Comparison of ENCODE assay signal across 15 cellular contexts in the genomic region with DNA sequence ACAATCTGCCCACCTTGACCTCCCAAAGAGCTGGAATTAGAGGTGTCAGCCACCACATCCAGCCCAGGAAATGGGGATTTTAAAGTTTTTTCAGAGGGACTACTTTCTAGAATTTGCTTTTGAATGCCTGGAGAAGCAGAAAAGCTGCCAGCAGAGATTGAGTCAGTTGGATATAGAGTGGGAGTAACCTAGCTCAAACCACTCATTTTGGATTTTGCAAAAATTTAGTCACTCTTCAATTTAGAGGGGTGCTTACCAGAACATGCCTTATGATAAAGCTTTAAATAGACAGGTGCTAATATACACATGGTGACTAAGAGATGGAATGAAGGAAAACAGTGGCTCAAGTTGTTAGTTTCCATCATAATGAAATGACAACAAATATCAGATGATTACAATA. TPM values are rescaled to one million over a fixed set of nuclear protein-coding genes. Genes with fewer than 3 reads are reported as not detected.
A peak's percentile ranks its signal among the peaks of the same experiment; 100 is the strongest.
DNase-seq lines count a peak whose midpoint lies in the region; ATAC-seq and TF ChIP-seq lines count a peak whose summit lies in the region.
"Had no signal": no experiment of that assay in that cellular context is flagged by ENCODE, and none has a peak within 500 bp of the region (broad histone marks: within the 10 kb centered on the region; RNA-seq: fewer than 3 reads in every experiment).

No MANE protein-coding gene starts in this region.

- peak; percentile 59 for ATAC-seq in activated CD8-positive, alpha-beta T cell treated with anti-CD3 and anti-CD28 coated beads for 36 hours
- no peak for ATAC-seq in activated CD8-positive, alpha-beta T cell treated with anti-CD3 and anti-CD28 coated beads, Interleukin-2, amount 10 ng/mL, durations not matched to agents 7 days and 5 days
- peak; percentile 76 for ATAC-seq in activated T-helper 17 cell treated with anti-CD3 and anti-CD28 coated beads, Interleukin-2, amount 50 U/mL, for 72 hours (replicated peaks)
- ATAC-seq: Right ventricle myocardium inferior had no signal

- no peak for TF ChIP-seq EP300 in ovary (IDR thresholded peaks at IDR 0.05)

- H3K27me3 ChIP-seq in ovary = no peaks in the 10 kb centered on the region
- H3K27me3 ChIP-seq: Peyer's patch had no signal

- peaks cover 3% of the 10 kb centered on the region for H3K4me1 ChIP-seq in ovary (ENCODE audit: insufficient read depth)
- H3K4me1 ChIP-seq: Peyer's patch had no signal

- H3K4me3 ChIP-seq in ovary = no peak overlapping the region
- H3K4me3 ChIP-seq: Peyer's patch had no signal

- no peak overlapping the region for H3K27ac Mint-ChIP-seq in activated CD8-positive, alpha-beta T cell treated with anti-CD3 and anti-CD28 coated beads for 36 hours
- no peak overlapping the region for H3K27ac Mint-ChIP-seq in activated CD8-positive, alpha-beta T cell treated with anti-CD3 and anti-CD28 coated beads, Interleukin-2, amount 10 ng/mL, durations not matched to agents 7 days and 5 days
- H3K27ac Mint-ChIP-seq in activated T-helper 17 cell treated with anti-CD3 and anti-CD28 coated beads, Interleukin-2, amount 50 U/mL, for 72 hours = peak overlapping the region; percentile 87

- H3K9me3 ChIP-seq in ovary = no peaks in the 10 kb centered on the region
- H3K9me3 ChIP-seq: Peyer's patch had no signal

- CTCF ChIA-PET in activated CD8-positive, alpha-beta T cell treated with anti-CD3 and anti-CD28 coated beads for 36 hours (lab: Charles Lee) = interaction anchor here (0.9 to 1.4 kb wide), 6 partner anchors 8 to 361 kb away, joined by 3 to 4 read pairs (median 3); no protein-coding TSS in a partner anchor
- CTCF ChIA-PET in activated CD8-positive, alpha-beta T cell treated with anti-CD3 and anti-CD28 coated beads, Interleukin-2, amount 10 ng/mL, durations not matched to agents 7 days and 5 days (lab: Charles Lee) = interaction anchor here (1.3 to 2.7 kb wide), 3 partner anchors 8 to 361 kb away, joined by 3 to 9 read pairs (median 3); no protein-coding TSS in a partner anchor

- H3K36me3 ChIP-seq in ovary = no peaks in the 10 kb centered on the region
- H3K36me3 ChIP-seq: Peyer's patch had no signal

- H3K36me3 Mint-ChIP-seq in activated CD8-positive, alpha-beta T cell treated with anti-CD3 and anti-CD28 coated beads for 36 hours (ENCODE audit: low read depth) = peaks cover 23% of the 10 kb centered on the region
- H3K36me3 Mint-ChIP-seq in activated CD8-positive, alpha-beta T cell treated with anti-CD3 and anti-CD28 coated beads, Interleukin-2, amount 10 ng/mL, durations not matched to agents 7 days and 5 days (ENCODE audit: low read depth) = peaks cover 43% of the 10 kb centered on the region
- H3K36me3 Mint-ChIP-seq in activated T-helper 17 cell treated with anti-CD3 and anti-CD28 coated beads, Interleukin-2, amount 50 U/mL, for 72 hours (ENCODE audit: low read depth) = no peaks in the 10 kb centered on the region

- POLR2A ChIA-PET in activated CD8-positive, alpha-beta T cell treated with anti-CD3 and anti-CD28 coated beads for 36 hours (lab: Charles Lee) = interaction anchor here (0.9 to 1.5 kb wide), 3 partner anchors 26 to 105 kb away, joined by 3 read pairs; no protein-coding TSS in a partner anchor
- POLR2A ChIA-PET in activated CD8-positive, alpha-beta T cell treated with anti-CD3 and anti-CD28 coated beads, Interleukin-2, amount 10 ng/mL, durations not matched to agents 7 days and 5 days (lab: Charles Lee) = interaction anchor here (0.7 to 1.2 kb wide), 3 partner anchors 8 to 98 kb away, joined by 3 to 7 read pairs (median 3); partner anchors contain the start of gene PDE3B

- TF ChIP-seq CTCF in activated CD8-positive, alpha-beta T cell treated with anti-CD3 and anti-CD28 coated beads for 36 hours (IDR thresholded peaks at IDR 0.05) = no peak
- no peak for TF ChIP-seq CTCF in ovary (IDR thresholded peaks at IDR 0.05)

- H3K4me3 Mint-ChIP-seq in activated CD8-positive, alpha-beta T cell treated with anti-CD3 and anti-CD28 coated beads for 36 hours = no peak overlapping the region
- H3K4me3 Mint-ChIP-seq in activated CD8-positive, alpha-beta T cell treated with anti-CD3 and anti-CD28 coated beads, Interleukin-2, amount 10 ng/mL, durations not matched to agents 7 days and 5 days = no peak overlapping the region
- no peak overlapping the region for H3K4me3 Mint-ChIP-seq in activated T-helper 17 cell treated with anti-CD3 and anti-CD28 coated beads, Interleukin-2, amount 50 U/mL, for 72 hours
- H3K4me3 Mint-ChIP-seq: CD14-positive monocyte had no signal

- H3K27me3 Mint-ChIP-seq in activated CD8-positive, alpha-beta T cell treated with anti-CD3 and anti-CD28 coated beads for 36 hours = no peaks in the 10 kb centered on the region
- H3K27me3 Mint-ChIP-seq in activated CD8-positive, alpha-beta T cell treated with anti-CD3 and anti-CD28 coated beads, Interleukin-2, amount 10 ng/mL, durations not matched to agents 7 days and 5 days (ENCODE audit: low read depth) = no peaks in the 10 kb centered on the region
- H3K27me3 Mint-ChIP-seq in activated T-helper 17 cell treated with anti-CD3 and anti-CD28 coated beads, Interleukin-2, amount 50 U/mL, for 72 hours = no peaks in the 10 kb centered on the region

- DNase-seq in activated CD8-positive, alpha-beta T cell treated with anti-CD3 and anti-CD28 coated beads for 36 hours = no peak
- DNase-seq in activated CD8-positive, alpha-beta T cell treated with anti-CD3 and anti-CD28 coated beads, Interleukin-2, amount 10 ng/mL, durations not matched to agents 7 days and 5 days = no peak
- DNase-seq in LHCN-M2 (ENCODE audit: low read depth) (peak; percentile 5), stromal cell of bone marrow (ENCODE audit: low read depth) (peak; percentile 13), ovary (no peak), NCI-H510A treated with DMSO at 0.1 percent for 48 hours (lab: John Stamatoyannopoulos, UW) (no peak)
- DNase-seq: ACHN; DMS79; NCI-H1694 treated with DMSO at 0.1 percent for 48 hours; NCI-H748 treated with DMSO at 0.1 percent for 48 hours; NK-92 treated with Interleukin-12 subunit alpha and Interleukin-12 subunit beta, amount 100 ng/mL, for 24 hours; Peyer's patch had no signal

- H3K4me1 Mint-ChIP-seq in activated CD8-positive, alpha-beta T cell treated with anti-CD3 and anti-CD28 coated beads for 36 hours (ENCODE audit: low read depth) = peaks cover 31% of the 10 kb centered on the region
- H3K4me1 Mint-ChIP-seq in activated CD8-positive, alpha-beta T cell treated with anti-CD3 and anti-CD28 coated beads, Interleukin-2, amount 10 ng/mL, durations not matched to agents 7 days and 5 days (ENCODE audit: low read depth) = peaks cover 18% of the 10 kb centered on the region
- peaks cover 14% of the 10 kb centered on the region for H3K4me1 Mint-ChIP-seq in activated T-helper 17 cell treated with anti-CD3 and anti-CD28 coated beads, Interleukin-2, amount 50 U/mL, for 72 hours

- intact Hi-C loops in activated CD8-positive, alpha-beta T cell treated with anti-CD3 and anti-CD28 coated beads for 36 hours (cut with micrococcal nuclease) = no loop called here
- intact Hi-C loops in ovary (cut with DNase I) = no loop called here

- no peak for TF ChIP-seq POLR2A in ovary (IDR thresholded peaks at IDR 0.05)

- no peak overlapping the region for H3K27ac ChIP-seq in ovary
- H3K27ac ChIP-seq: Peyer's patch had no signal

- peaks cover 3% of the 10 kb centered on the region for H3K9me3 Mint-ChIP-seq in activated CD8-positive, alpha-beta T cell treated with anti-CD3 and anti-CD28 coated beads for 36 hours
- no peaks in the 10 kb centered on the region for H3K9me3 Mint-ChIP-seq in activated CD8-positive, alpha-beta T cell treated with anti-CD3 and anti-CD28 coated beads, Interleukin-2, amount 10 ng/mL, durations not matched to agents 7 days and 5 days (ENCODE audit: insufficient read depth)
- H3K9me3 Mint-ChIP-seq in activated T-helper 17 cell treated with anti-CD3 and anti-CD28 coated beads, Interleukin-2, amount 50 U/mL, for 72 hours = peaks cover 4% of the 10 kb centered on the region

RNA-seq across cellular contexts. Expression of gene PSMA1, which starts 26.5 kb away (rescaled TPM):
- total RNA-seq in activated CD8-positive, alpha-beta T cell treated with anti-CD3 and anti-CD28 coated beads for 36 hours = 100 to 1,000 TPM; 329 to 338 TPM
- 100 to 1,000 TPM; 211 to 215 TPM for total RNA-seq in activated CD8-positive, alpha-beta T cell treated with anti-CD3 and anti-CD28 coated beads, Interleukin-2, amount 10 ng/mL, durations not matched to agents 7 days and 5 days
- total RNA-seq in LHCN-M2 (2014; rRNA removed) (195 and 225 TPM in 2 replicates), ovary (100 to 1,000 TPM in 3 of 7 donors, 10 to 100 TPM in 4; 67.1 to 112 (median 96.3) TPM)
- 139 TPM for polyA plus RNA-seq in LHCN-M2 (2012)
- total RNA-seq in activated T-helper 17 cell treated with anti-CD3 and anti-CD28 coated beads, Interleukin-2, amount 50 U/mL, for 72 hours = 100 to 1,000 TPM; 239 to 246 TPM
- polyA plus RNA-seq in ovary = 100 to 1,000 TPM in 1 of 2 donors, 10 to 100 TPM in 1; 94.0 to 134 TPM

RNA-seq across cellular contexts. Expression of gene COPB1, which starts 47.1 kb away (rescaled TPM):
- 10 to 100 TPM; 90.9 to 93.5 TPM for total RNA-seq in activated CD8-positive, alpha-beta T cell treated with anti-CD3 and anti-CD28 coated beads for 36 hours
- 10 to 100 TPM; 77.8 to 79.1 TPM for total RNA-seq in activated CD8-positive, alpha-beta T cell treated with anti-CD3 and anti-CD28 coated beads, Interleukin-2, amount 10 ng/mL, durations not matched to agents 7 days and 5 days
- total RNA-seq in LHCN-M2 (2014; rRNA removed) (232 and 235 TPM in 2 replicates), ovary (10 to 100 TPM; 64.2 to 81.5 (median 74.0) TPM)
- polyA plus RNA-seq in LHCN-M2 (2012) = 74.5 TPM
- 100 to 1,000 TPM in 1 of 2 donors, 10 to 100 TPM in 1; 93.4 to 103 TPM for total RNA-seq in activated T-helper 17 cell treated with anti-CD3 and anti-CD28 coated beads, Interleukin-2, amount 50 U/mL, for 72 hours
- 10 to 100 TPM; 43.7 to 57.9 TPM for polyA plus RNA-seq in ovary

Comparison
In these comparisons a context has a peak if more than half of its experiments do, and no peak if none do; other contexts are left out.
1. DNase-seq: peak in LHCN-M2 (single experiment) and stromal cell of bone marrow (single experiment); none in activated CD8-positive, alpha-beta T cell treated with anti-CD3 and anti-CD28 coated beads for 36 hours (single experiment), activated CD8-positive, alpha-beta T cell treated with anti-CD3 and anti-CD28 coated beads, Interleukin-2, amount 10 ng/mL, durations not matched to agents 7 days and 5 days (single experiment), ovary (0 of 5) and NCI-H510A treated with DMSO at 0.1 percent for 48 hours (single experiment).